In the genomic region with DNA sequence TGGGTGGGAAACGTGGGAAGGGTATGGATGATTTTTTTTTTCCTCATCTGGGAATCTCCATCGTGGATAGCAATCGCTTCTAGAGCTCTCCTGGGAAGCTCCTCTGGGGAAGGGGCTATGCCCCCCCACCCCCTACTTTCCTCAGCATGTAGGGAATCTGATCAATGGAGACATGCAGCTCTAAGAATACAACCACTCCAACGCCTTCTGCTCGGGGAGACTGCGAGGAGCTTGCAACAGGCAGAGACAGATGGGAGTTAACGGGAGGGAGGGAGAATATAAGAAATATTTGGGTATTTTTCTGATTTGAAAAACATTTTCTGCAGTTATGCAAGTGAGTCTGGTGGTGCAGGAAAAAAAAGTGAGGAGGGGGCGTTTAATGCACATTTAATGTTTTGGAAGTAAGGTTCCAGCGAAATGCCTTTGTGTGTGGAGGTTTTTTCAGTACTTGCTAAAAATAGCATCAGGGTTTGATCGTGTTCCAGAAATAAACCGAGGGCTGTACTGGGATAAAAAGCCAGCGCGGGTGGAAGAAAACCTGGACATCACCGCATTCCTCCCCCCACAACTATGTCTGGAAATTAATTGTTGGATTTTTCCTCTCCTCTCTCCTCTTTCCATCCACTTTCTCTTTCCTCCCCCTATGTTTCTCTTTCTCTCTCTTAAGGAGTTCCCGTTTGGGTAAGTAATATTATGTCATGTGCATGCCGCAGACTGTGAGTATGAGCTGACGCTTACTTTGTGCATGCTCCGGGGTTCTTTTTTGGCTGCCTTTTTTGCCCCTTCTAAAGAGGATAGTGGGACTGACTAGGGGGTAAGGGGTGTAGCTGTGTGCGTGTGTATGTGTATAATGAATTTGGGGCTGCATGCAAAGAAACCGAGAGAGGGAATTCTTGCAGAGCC, we compare ENCODE assay signal across 12 cellular contexts.
A peak's percentile ranks its signal among the peaks of the same experiment; 100 is the strongest.
DNase-seq lines count a peak whose midpoint lies in the region; ATAC-seq and TF ChIP-seq lines count a peak whose summit lies in the region.
"Had no signal": no experiment of that assay in that cellular context is flagged by ENCODE, and none has a peak within 500 bp of the region (broad histone marks: within the 10 kb centered on the region; RNA-seq: fewer than 3 reads in every experiment).

No MANE protein-coding gene starts in this region.

- H3K27ac ChIP-seq in hepatocyte: no peak overlapping the region
- H3K27ac ChIP-seq: pancreas had no signal

- H3K9me2 ChIP-seq in hepatocyte (replicated peaks; ENCODE audit: insufficient read depth): no peaks in the 10 kb centered on the region

- no peak for TF ChIP-seq CTCF in hepatocyte (IDR thresholded peaks at IDR 0.05; ENCODE audit: poor library complexity)

- no peak for ATAC-seq in T-helper 17 cell
- ATAC-seq in stimulated activated naive B cell treated with anti-CD40 and anti-IgM and Interleukin-4, amounts not matched to agents 10 μg/mL and 1 μg/mL and 100 μg/mL, for 72 hours (replicated peaks): no peak

- H3K27ac Mint-ChIP-seq in T-helper 17 cell: no peak overlapping the region
- H3K27ac Mint-ChIP-seq in stimulated activated naive B cell treated with anti-CD40 and anti-IgM and Interleukin-4, amounts not matched to agents 10 μg/mL and 1 μg/mL and 100 μg/mL, for 72 hours: peak overlapping the region; percentile 68
- H3K27ac Mint-ChIP-seq: CD4-positive, CD25-positive, alpha-beta regulatory T cell; T-cell had no signal

- 19% methylated on average over 20 of the region's 20 CpGs for WGBS in hepatocyte (ENCODE audit: low lambda C conversion rate, missing lambda C conversion rate)

- H3K79me2 ChIP-seq in hepatocyte: no peaks in the 10 kb centered on the region

- H3K36me3 Mint-ChIP-seq in T-helper 17 cell (ENCODE audit: low read depth): peaks cover 9% of the 10 kb centered on the region
- peaks cover 8 to 11% of the 10 kb centered on the region in 2 donors for H3K36me3 Mint-ChIP-seq in stimulated activated naive B cell treated with anti-CD40 and anti-IgM and Interleukin-4, amounts not matched to agents 10 μg/mL and 1 μg/mL and 100 μg/mL, for 72 hours
- H3K36me3 Mint-ChIP-seq: T-cell had no signal

- peak overlapping the region; percentile 46 for H3K4me3 Mint-ChIP-seq in T-helper 17 cell
- peak overlapping the region; percentile 43 to 54 for H3K4me3 Mint-ChIP-seq in stimulated activated naive B cell treated with anti-CD40 and anti-IgM and Interleukin-4, amounts not matched to agents 10 μg/mL and 1 μg/mL and 100 μg/mL, for 72 hours

- H3K4me2 ChIP-seq in hepatocyte: peak overlapping the region; percentile 98

- peaks cover 17% of the 10 kb centered on the region for H3K4me1 Mint-ChIP-seq in T-helper 17 cell
- H3K4me1 Mint-ChIP-seq in stimulated activated naive B cell treated with anti-CD40 and anti-IgM and Interleukin-4, amounts not matched to agents 10 μg/mL and 1 μg/mL and 100 μg/mL, for 72 hours: peaks cover 38 to 53% of the 10 kb centered on the region in 2 donors

- peaks cover 95% of the 10 kb centered on the region for H3K27me3 ChIP-seq in hepatocyte

- H3K9me3 Mint-ChIP-seq in stimulated activated naive B cell treated with anti-CD40 and anti-IgM and Interleukin-4, amounts not matched to agents 10 μg/mL and 1 μg/mL and 100 μg/mL, for 72 hours: peaks cover 4 to 5% of the 10 kb centered on the region in 2 donors
- H3K9me3 Mint-ChIP-seq: T-cell had no signal

- peak overlapping the region; percentile 47 for H2AFZ ChIP-seq in hepatocyte

- H3K36me3 ChIP-seq in hepatocyte (replicated peaks; ENCODE audit: insufficient read depth, low read depth): no peaks in the 10 kb centered on the region
- H3K36me3 ChIP-seq: pancreas had no signal

- peak overlapping the region; percentile 35 for H3K4me3 ChIP-seq in hepatocyte

- H3K9me3 ChIP-seq in T-helper 17 cell (ENCODE audit: control insufficient read depth, low read length, poor library complexity, severe bottlenecking): no peaks in the 10 kb centered on the region
- no peaks in the 10 kb centered on the region for H3K9me3 ChIP-seq in hepatocyte (ENCODE audit: low read depth)
- H3K9me3 ChIP-seq: pancreas had no signal

- H3K4me1 ChIP-seq in hepatocyte (ENCODE audit: insufficient read depth): peaks cover 12% of the 10 kb centered on the region

- DNase-seq in NOMO-1 (lab: John Stamatoyannopoulos, UW; ENCODE audit: unreplicated experiment in 2 of 2) (peak; percentile 26 to 31), NOMO-1 treated with dmso at 0.1 percent for 144 hours (lab: John Stamatoyannopoulos, UW; ENCODE audit: unreplicated experiment) (no peak), T-helper 17 cell (no peak), hepatocyte (ENCODE audit: low spot score) (no peak), HK-2 (ENCODE audit: unreplicated experiment) (no peak), SW 1271 (lab: John Stamatoyannopoulos, UW) (no peak)
- DNase-seq in stimulated activated naive B cell treated with anti-CD40 and anti-IgM and Interleukin-4, amounts not matched to agents 10 μg/mL and 1 μg/mL and 100 μg/mL, for 72 hours: no peak
- DNase-seq in stimulated activated CD4-positive, alpha-beta T cell treated with anti-CD3 and anti-CD28 coated beads, Interleukin-2, amount 100 ng/mL, for 48 hours: no peak
- DNase-seq: stimulated activated naive CD4-positive, alpha-beta T cell treated with Interleukin-2 at 50 U/mL for 16 hours had no signal

- H3K27me3 Mint-ChIP-seq in T-helper 17 cell: peaks cover 93% of the 10 kb centered on the region
- H3K27me3 Mint-ChIP-seq in stimulated activated naive B cell treated with anti-CD40 and anti-IgM and Interleukin-4, amounts not matched to agents 10 μg/mL and 1 μg/mL and 100 μg/mL, for 72 hours: peaks cover 88 to 97% of the 10 kb centered on the region in 2 donors

- no peaks in the 10 kb centered on the region for H4K20me1 ChIP-seq in hepatocyte (ENCODE audit: insufficient read depth, poor library complexity, severe bottlenecking)

Comparison
In these comparisons a context has a peak if more than half of its experiments do, and no peak if none do; other contexts are left out.
1. DNase-seq: peak in NOMO-1 (2 of 2); none in NOMO-1 treated with dmso at 0.1 percent for 144 hours (single experiment), T-helper 17 cell (0 of 3), hepatocyte (single experiment), stimulated activated naive B cell treated with anti-CD40 and anti-IgM and Interleukin-4, amounts not matched to agents 10 μg/mL and 1 μg/mL and 100 μg/mL, for 72 hours (single experiment), HK-2 (single experiment), stimulated activated CD4-positive, alpha-beta T cell treated with anti-CD3 and anti-CD28 coated beads, Interleukin-2, amount 100 ng/mL, for 48 hours (0 of 2) and SW 1271 (0 of 2).